ENCODE assay signal across 20 cellular contexts in the genomic region with DNA sequence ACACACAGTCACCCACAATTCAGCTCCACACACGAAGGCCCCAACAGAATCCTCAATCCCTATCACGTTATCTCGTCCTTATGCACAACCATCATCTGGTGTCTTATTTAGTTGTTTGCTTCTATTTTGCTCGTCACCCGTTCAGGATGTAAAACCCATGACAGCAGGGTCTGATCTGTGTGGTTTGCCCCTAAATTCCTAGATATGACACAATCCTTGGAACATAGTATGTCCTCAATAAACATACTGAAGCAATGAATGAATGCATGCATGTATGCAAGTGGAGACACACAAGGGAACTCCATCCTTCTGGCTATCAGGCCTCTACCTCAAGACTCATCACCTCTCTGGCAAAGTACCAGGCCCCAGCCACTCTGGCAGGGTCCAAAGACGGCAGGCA. TPM values are rescaled to one million over a fixed set of nuclear protein-coding genes. Genes with fewer than 3 reads are reported as not detected.
DNase-seq lines count a peak whose midpoint lies in the region; ATAC-seq, FAIRE-seq and TF ChIP-seq lines count a peak whose summit lies in the region.
"Had no signal": no experiment of that assay in that cellular context is flagged by ENCODE, and none has a peak within 500 bp of the region (broad histone marks: within the 10 kb centered on the region; RNA-seq: fewer than 3 reads in every experiment).

No MANE protein-coding gene starts in this region.

- TF ChIP-seq EP300 in SK-N-SH (IDR thresholded peaks at IDR 0.05; ENCODE audit: borderline replicate concordance in 1 of 2, low read depth in 1 of 2, low read length in 1 of 2): no peak

- H3K4me3 ChIP-seq in SK-N-SH (ENCODE audit: low read depth in 2 of 2, low read length in 1 of 2): no peak overlapping the region; a peak in 1 of 4 replicates
- H3K4me3 ChIP-seq in keratinocyte (ENCODE audit: control insufficient read depth in 2 of 3, extremely low read depth in 1 of 3, insufficient read depth in 2 of 3, low read depth in 1 of 3, low read length in 3 of 3): no peak overlapping the region
- no peak overlapping the region for H3K4me3 ChIP-seq in skeletal muscle satellite cell (ENCODE audit: low read length)
- H3K4me3 ChIP-seq: spleen, tibial nerve had no signal

- peaks cover 3% of the 10 kb centered on the region for H3F3A ChIP-seq in SK-N-SH (replicated peaks; ENCODE audit: insufficient read depth)

- H3K4me2 ChIP-seq in SK-N-SH (peak overlapping the region; percentile 57; the same call in 1 of the 2 replicates), keratinocyte (ENCODE audit: control insufficient read depth, extremely low read depth, insufficient read depth, low read depth, low read length) (peak overlapping the region; percentile 51), skeletal muscle satellite cell (ENCODE audit: low read length) (peak overlapping the region; percentile 4)

- peak overlapping the region; percentile 52 to 90; a peak in 3 of 4 replicates for H3K27ac ChIP-seq in SK-N-SH (ENCODE audit: low read depth in 2 of 2, low read length in 1 of 2)
- peak overlapping the region; percentile 65 for H3K27ac ChIP-seq in keratinocyte (ENCODE audit: control insufficient read depth, insufficient read depth, low read length)
- H3K27ac ChIP-seq: spleen, tibial nerve had no signal

- H3K27me3 ChIP-seq in SK-N-SH (ENCODE audit: insufficient read depth): no peaks in the 10 kb centered on the region
- no peaks in the 10 kb centered on the region for H3K27me3 ChIP-seq in keratinocyte (ENCODE audit: control insufficient read depth, extremely low read depth, insufficient read depth, low read length)
- H3K27me3 ChIP-seq in skeletal muscle satellite cell (ENCODE audit: control insufficient read depth, insufficient read depth, low read length): no peaks in the 10 kb centered on the region
- H3K27me3 ChIP-seq: BE2C, spleen, tibial nerve had no signal

- ATAC-seq in SK-N-SH treated with all-trans-retinoic acid at 6 μM for 48 hours: no peak
- ATAC-seq in GM21360 (IDR thresholded peaks at IDR 0.05; ENCODE audit: unreplicated experiment): no peak

- H3K4me1 ChIP-seq in SK-N-SH (ENCODE audit: control insufficient read depth in 1 of 2, insufficient read depth in 2 of 2, low read depth in 1 of 2, low read length in 1 of 2): peaks cover 26 to 70% of the 10 kb centered on the region in 2 experiments
- H3K4me1 ChIP-seq in keratinocyte (ENCODE audit: control insufficient read depth, extremely low read depth, insufficient read depth, low read length): peaks cover 32% of the 10 kb centered on the region
- peaks cover 21% of the 10 kb centered on the region for H3K4me1 ChIP-seq in skeletal muscle satellite cell (ENCODE audit: control insufficient read depth, insufficient read depth, low read length)

- FAIRE-seq in keratinocyte (lab: Jason Lieb, UNC): peak; percentile 73
- FAIRE-seq: D721Med, TTC549 had no signal

- no peak for DNase-seq in SK-N-SH
- DNase-seq in amniotic epithelial cell (ENCODE audit: low read depth): peak; percentile 25
- no peak for DNase-seq in keratinocyte (ENCODE audit: low read depth, low spot score)
- DNase-seq in GDM1 (lab: John Stamatoyannopoulos, UW): no peak
- DNase-seq in T-helper 2 cell: no peak
- DNase-seq: activated CD4-positive, alpha-beta T cell treated with anti-CD3 and anti-CD28 coated beads, Interleukin-2, amount 10 ng/mL, durations not matched to agents 24 days and 14 days; aorta; cortex of kidney; GF-D8; glutamatergic neuron; NCI-H1105; NCI-H526 treated with DMSO at 0.1 percent for 48 hours; spleen had no signal

- H3K9me2 ChIP-seq in SK-N-SH: no peaks in the 10 kb centered on the region

- no peaks in the 10 kb centered on the region for H4K20me1 ChIP-seq in SK-N-SH (ENCODE audit: insufficient read depth)
- no peaks in the 10 kb centered on the region for H4K20me1 ChIP-seq in keratinocyte (ENCODE audit: control insufficient read depth, extremely low read depth, insufficient read depth, low read length)

- TF ChIP-seq CTCF in SK-N-SH (IDR thresholded peaks at IDR 0.05) (no peak), keratinocyte (optimal IDR thresholded peaks at IDR 0.05 in 1 of 3, IDR thresholded peaks at IDR 0.05 in 1 of 3, conservative IDR thresholded peaks at IDR 0.05 in 1 of 3; ENCODE audit: extremely low read depth in 1 of 3, insufficient read depth in 2 of 3, low read length in 3 of 3) (no peak)

- POLR2A ChIA-PET in SK-N-SH (lab: Yijun Ruan, JAX): no interaction called here

- TF ChIP-seq RAD21 in SK-N-SH (IDR thresholded peaks at IDR 0.05; ENCODE audit: low read length): no peak

- H3K36me3 ChIP-seq in SK-N-SH (replicated peaks in 1 of 2; ENCODE audit: control insufficient read depth in 1 of 2, insufficient read depth in 2 of 2, low read length in 1 of 2) (no peaks in the 10 kb centered on the region), keratinocyte (ENCODE audit: control insufficient read depth in 2 of 2, extremely low read depth in 1 of 2, insufficient read depth in 2 of 2, low read length in 2 of 2) (peaks cover 0 to 5% of the 10 kb centered on the region in 2 experiments), skeletal muscle satellite cell (ENCODE audit: insufficient read depth, low read length) (no peaks in the 10 kb centered on the region)
- H3K36me3 ChIP-seq: BE2C had no signal

- H3K9me3 ChIP-seq in SK-N-SH: no peaks in the 10 kb centered on the region
- H3K9me3 ChIP-seq in keratinocyte (ENCODE audit: control insufficient read depth, low read depth, low read length): no peaks in the 10 kb centered on the region
- H3K9me3 ChIP-seq in skeletal muscle satellite cell (replicated peaks; ENCODE audit: low read length): no peaks in the 10 kb centered on the region
- H3K9me3 ChIP-seq: BE2C, spleen, tibial nerve had no signal

- H3K9ac ChIP-seq in SK-N-SH (no peak overlapping the region), keratinocyte (ENCODE audit: control insufficient read depth, extremely low read depth, insufficient read depth, low read length) (no peak overlapping the region), skeletal muscle satellite cell (ENCODE audit: low read depth, low read length) (no peak overlapping the region)

- H2AFZ ChIP-seq in SK-N-SH (ENCODE audit: low read depth): no peak overlapping the region
- H2AFZ ChIP-seq in keratinocyte (ENCODE audit: control insufficient read depth, low read length): no peak overlapping the region

- WGBS in SK-N-SH (ENCODE audit: low lambda C conversion rate): 65% methylated on average over 6 of the region's 6 CpGs

- peaks cover 3% of the 10 kb centered on the region for H3K9me1 ChIP-seq in keratinocyte (ENCODE audit: control insufficient read depth, extremely low read depth, insufficient read depth, low read length)

- H3K79me2 ChIP-seq in SK-N-SH (ENCODE audit: insufficient read depth): no peaks in the 10 kb centered on the region
- no peaks in the 10 kb centered on the region for H3K79me2 ChIP-seq in keratinocyte (ENCODE audit: control insufficient read depth, insufficient read depth, low read length)

- CTCF ChIA-PET in SK-N-SH (lab: Yijun Ruan, JAX): interaction anchor here (0.6 to 2.0 kb wide), 3 partner anchors 9 to 89 kb away, joined by 3 to 14 read pairs (median 4); no protein-coding TSS in a partner anchor

- dilution Hi-C loops in keratinocyte (cut with MboI; ENCODE audit: extremely low pct_ligation_motif_present, low sequenced_read_pairs): no loop called here

TF ChIP-seq in SK-N-SH, 30 proteins besides CTCF, POLR2A, EP300 and RAD21 (continues in another document):
- TF ChIP-seq POLR2AphosphoS5 (IDR thresholded peaks at IDR 0.05; ENCODE audit: low read depth, low read length): no peak

TF ChIP-seq in SK-N-SH treated with all-trans-retinoic acid at 6 μM for 48 hours, 23 proteins besides CTCF, POLR2A, EP300 and RAD21 (continues in another document):
- TF ChIP-seq TCF4 (CRISPR knock-in tag; IDR thresholded peaks at IDR 0.05; ENCODE audit: borderline replicate concordance): no peak
- TF ChIP-seq ZNF70 (CRISPR knock-in tag; IDR thresholded peaks at IDR 0.05): no peak

RNA-seq across cellular contexts. Expression of a gene that starts 20.2 kb away (rescaled TPM):
- 42.2 and 47.7 TPM in 2 replicates for polyA plus RNA-seq in SK-N-SH (2012; rRNA removed)
- 20.7 and 30.1 TPM in 2 replicates for polyA plus RNA-seq in SK-N-SH (2012; cell fraction: cytosol; rRNA removed)
- polyA plus RNA-seq in SK-N-SH (2012; cell fraction: nucleus; rRNA removed): 23.7 and 25.6 TPM in 2 replicates
- polyA plus RNA-seq in keratinocyte: 67.0 to 115 TPM (median 79.2 TPM) in 3 replicates
- 37.5 TPM for polyA plus RNA-seq in keratinocyte (2011; ENCODE audit: low read depth)
- polyA plus RNA-seq in keratinocyte (2011; cell fraction: cytosol; rRNA removed): 85.7 and 109 TPM in 2 replicates
- polyA plus RNA-seq in keratinocyte (2011; cell fraction: nucleus; rRNA removed): 33.0 and 34.4 TPM in 2 replicates
- polyA plus RNA-seq in keratinocyte (2012; ENCODE audit: low replicate concordance): 60.4 and 67.0 TPM in 2 replicates
- 60.1 to 123 TPM (median 113 TPM) in 3 replicates for polyA minus RNA-seq in keratinocyte
- 104 TPM for polyA minus RNA-seq in keratinocyte (2011; cell fraction: cytosol; rRNA and poly(A)+ RNA removed)
- 18.1 and 21.2 TPM in 2 replicates for polyA minus RNA-seq in keratinocyte (2011; cell fraction: nucleus; rRNA and poly(A)+ RNA removed)
- 4.4 and 4.8 TPM in 2 replicates for total RNA-seq in skeletal muscle satellite cell (2012; rRNA removed)

RNA-seq across cellular contexts. Expression of a gene that starts 21.5 kb away (rescaled TPM):
- polyA plus RNA-seq in SK-N-SH (2012; rRNA removed) (43.4 and 56.6 TPM in 2 replicates), keratinocyte (32.8 to 41.4 TPM (median 36.1 TPM) in 3 replicates)
- 21.6 and 37.3 TPM in 2 replicates for polyA plus RNA-seq in SK-N-SH (2012; cell fraction: cytosol; rRNA removed)
- polyA plus RNA-seq in SK-N-SH (2012; cell fraction: nucleus; rRNA removed): 118 and 136 TPM in 2 replicates
- polyA plus RNA-seq in keratinocyte (2011; ENCODE audit: low read depth): 66.3 TPM
- polyA plus RNA-seq in keratinocyte (2011; cell fraction: cytosol; rRNA removed): 15.4 and 32.8 TPM in 2 replicates
- polyA plus RNA-seq in keratinocyte (2011; cell fraction: nucleus; rRNA removed): 67.7 and 82.5 TPM in 2 replicates
- 37.8 and 43.0 TPM in 2 replicates for polyA plus RNA-seq in keratinocyte (2012; ENCODE audit: low replicate concordance)
- 55.8 to 89.2 TPM (median 62.3 TPM) in 3 replicates for polyA minus RNA-seq in keratinocyte
- 79.2 TPM for polyA minus RNA-seq in keratinocyte (2011; cell fraction: cytosol; rRNA and poly(A)+ RNA removed)
- 59.9 and 66.4 TPM in 2 replicates for polyA minus RNA-seq in keratinocyte (2011; cell fraction: nucleus; rRNA and poly(A)+ RNA removed)
- 51.1 and 60.3 TPM in 2 replicates for total RNA-seq in skeletal muscle satellite cell (2012; rRNA removed)

RNA-seq across cellular contexts. Expression of a gene that starts 40.5 kb away (rescaled TPM):
- polyA plus RNA-seq in SK-N-SH (2012; rRNA removed) (26.9 and 29.4 TPM in 2 replicates), keratinocyte (8.0 to 18.3 TPM (median 9.9 TPM) in 3 replicates)
- polyA plus RNA-seq in SK-N-SH (2012; cell fraction: cytosol; rRNA removed): 3.8 and 6.1 TPM in 2 replicates
- polyA plus RNA-seq in SK-N-SH (2012; cell fraction: nucleus; rRNA removed): 205 and 218 TPM in 2 replicates
- 15.6 TPM for polyA plus RNA-seq in keratinocyte (2011; ENCODE audit: low read depth)
- 1.3 and 2.6 TPM in 2 replicates for polyA plus RNA-seq in keratinocyte (2011; cell fraction: cytosol; rRNA removed)
- polyA plus RNA-seq in keratinocyte (2011; cell fraction: nucleus; rRNA removed): 62.1 and 74.2 TPM in 2 replicates
- polyA plus RNA-seq in keratinocyte (2012; ENCODE audit: low replicate concordance): 5.4 and 39.3 TPM in 2 replicates
- polyA minus RNA-seq in keratinocyte: 7.0 to 9.6 TPM (median 7.1 TPM) in 3 replicates
- polyA minus RNA-seq in keratinocyte (2011; cell fraction: cytosol; rRNA and poly(A)+ RNA removed): 3.1 TPM
- polyA minus RNA-seq in keratinocyte (2011; cell fraction: nucleus; rRNA and poly(A)+ RNA removed): 9.6 and 17.8 TPM in 2 replicates
- 6.6 and 7.9 TPM in 2 replicates for total RNA-seq in skeletal muscle satellite cell (2012; rRNA removed)

Comparison
In these comparisons a context has a peak if more than half of its experiments do, and no peak if none do; other contexts are left out.
1. H3K4me2 ChIP-seq: peak in every context shown above with its lines; median percentile 57 in SK-N-SH; 51 in keratinocyte; 4 in skeletal muscle satellite cell.